Comparison of ENCODE assay signal across 8 cellular contexts in the genomic region with DNA sequence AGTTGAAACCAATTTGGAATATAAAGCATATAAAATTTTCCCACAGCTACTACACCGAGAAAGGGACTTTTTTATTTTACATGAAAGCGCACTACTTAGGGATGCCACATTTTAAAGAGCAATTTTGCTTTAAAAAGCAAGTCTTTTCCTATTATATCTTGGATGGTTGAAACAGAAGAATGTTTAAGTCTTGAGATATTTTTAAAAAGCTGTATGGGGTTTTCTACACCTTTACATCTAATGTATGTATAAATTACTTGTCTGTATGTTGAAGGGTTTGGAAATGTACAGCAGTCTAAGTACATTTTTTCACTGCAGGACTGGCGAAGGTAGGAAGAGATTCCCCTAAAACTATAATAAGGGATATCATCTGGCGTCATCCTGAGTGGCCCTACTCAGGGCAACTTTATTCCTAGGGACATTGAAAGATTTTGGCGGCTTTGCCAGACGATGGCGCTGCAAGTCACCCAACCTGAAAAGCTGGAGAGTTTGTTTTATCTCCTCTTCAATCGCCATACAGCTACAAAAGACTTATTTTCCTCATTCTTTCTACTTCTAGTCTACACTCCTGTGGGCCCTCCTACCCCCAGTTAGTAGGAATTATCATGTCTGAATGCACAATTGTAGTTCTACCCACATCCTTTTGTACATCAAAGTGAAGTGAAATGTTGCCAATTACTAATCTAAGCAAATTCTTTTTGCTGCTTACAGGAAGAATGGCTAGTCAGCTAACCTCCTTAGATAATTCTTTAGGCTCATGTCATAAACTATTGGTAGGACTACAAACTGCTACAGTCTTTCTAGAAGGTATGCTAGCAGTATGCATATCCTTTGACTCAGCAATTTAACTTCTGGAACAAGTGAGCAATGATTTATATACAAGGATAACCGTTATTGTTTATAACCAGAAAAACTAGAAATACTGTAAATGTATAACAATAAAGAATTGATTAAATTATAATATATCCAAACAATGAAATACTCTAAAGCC. TPM values are rescaled to one million over a fixed set of nuclear protein-coding genes. Genes with fewer than 3 reads are reported as not detected.
DNase-seq lines count a peak whose midpoint lies in the region; ATAC-seq, FAIRE-seq and TF ChIP-seq lines count a peak whose summit lies in the region.

No MANE protein-coding gene starts in this region.

- no peaks in the 10 kb centered on the region for H3K9me3 ChIP-seq in muscle layer of colon (ENCODE audit: low read length)

- ATAC-seq in GM21526 (IDR thresholded peaks at IDR 0.05; ENCODE audit: low FRiP score, unreplicated experiment) (peak; percentile 43), esophagus mucosa (peak; percentile 45)

- H3K27me3 ChIP-seq in muscle layer of colon (ENCODE audit: control insufficient read depth in 1 of 2, insufficient read depth in 2 of 2, low read length in 2 of 2), result no peaks in the 10 kb centered on the region

- no peaks in the 10 kb centered on the region for H3K36me3 ChIP-seq in muscle layer of colon (ENCODE audit: insufficient read depth, low read length)

- peak overlapping the region; percentile 47 for H3K9ac ChIP-seq in muscle layer of colon (ENCODE audit: low read length)

- peaks cover 22% of the 10 kb centered on the region for H3K4me1 ChIP-seq in muscle layer of colon (ENCODE audit: insufficient read depth, low read length)

- peak overlapping the region; percentile 56 to 86 for H3K4me3 ChIP-seq in muscle layer of colon (ENCODE audit: low read depth in 1 of 2, low read length in 2 of 2)

- DNase-seq in D721Med (ENCODE audit: insufficient read length, low spot score) (no peak), HuH-7 (ENCODE audit: low spot score) (peak; percentile 71), OCI-M1 (lab: John Stamatoyannopoulos, UW) (peak; percentile 92), activated T-cell treated with anti-CD3 and anti-CD28 coated beads for 48 hours (ENCODE audit: low read depth) (peak; percentile 49)
- DNase-seq in stimulated activated naive CD4-positive, alpha-beta T cell (lab: John Stamatoyannopoulos, UW), result peak; percentile 35 to 71 (median 65)

- H3K27ac ChIP-seq in muscle layer of colon (ENCODE audit: low read depth, low read length), result peak overlapping the region; percentile 29

- TF ChIP-seq CTCF in D721Med (IDR thresholded peaks at IDR 0.05; ENCODE audit: insufficient read depth, missing control alignments), result peak; percentile 86

- no peak for FAIRE-seq in D721Med (lab: Jason Lieb, UNC)

RNA-seq across cellular contexts. Expression of a gene that starts 0.8 kb away (rescaled TPM):
- 6.9 TPM for total RNA-seq in esophagus mucosa

RNA-seq across cellular contexts. Expression of a gene that starts 7.2 kb away (rescaled TPM):
- total RNA-seq in esophagus mucosa, result 50.4 TPM
